In genomic region chr6:122145741-122146240, GRCh38 we compare ENCODE assay signal across 3 cellular contexts.
TF ChIP-seq lines count a peak whose summit lies in the region.

No MANE protein-coding gene starts in this region.

TF ChIP-seq in A549, 52 proteins besides CTCF, POLR2A, EP300 and RAD21:
- TF ChIP-seq PHF8 (IDR thresholded peaks at IDR 0.05; ENCODE audit: borderline replicate concordance, low read depth) (no peak), EHMT2 (IDR thresholded peaks at IDR 0.05; ENCODE audit: low read depth) (no peak), RNF2 (IDR thresholded peaks at IDR 0.05; ENCODE audit: borderline replicate concordance, low read depth) (no peak), TFCP2L1 (CRISPR knock-in tag; IDR thresholded peaks at IDR 0.05) (no peak), MAFK (IDR thresholded peaks at IDR 0.05; ENCODE audit: partially characterized antibody) (peak; percentile 96)
- TF ChIP-seq, protein P1, sequence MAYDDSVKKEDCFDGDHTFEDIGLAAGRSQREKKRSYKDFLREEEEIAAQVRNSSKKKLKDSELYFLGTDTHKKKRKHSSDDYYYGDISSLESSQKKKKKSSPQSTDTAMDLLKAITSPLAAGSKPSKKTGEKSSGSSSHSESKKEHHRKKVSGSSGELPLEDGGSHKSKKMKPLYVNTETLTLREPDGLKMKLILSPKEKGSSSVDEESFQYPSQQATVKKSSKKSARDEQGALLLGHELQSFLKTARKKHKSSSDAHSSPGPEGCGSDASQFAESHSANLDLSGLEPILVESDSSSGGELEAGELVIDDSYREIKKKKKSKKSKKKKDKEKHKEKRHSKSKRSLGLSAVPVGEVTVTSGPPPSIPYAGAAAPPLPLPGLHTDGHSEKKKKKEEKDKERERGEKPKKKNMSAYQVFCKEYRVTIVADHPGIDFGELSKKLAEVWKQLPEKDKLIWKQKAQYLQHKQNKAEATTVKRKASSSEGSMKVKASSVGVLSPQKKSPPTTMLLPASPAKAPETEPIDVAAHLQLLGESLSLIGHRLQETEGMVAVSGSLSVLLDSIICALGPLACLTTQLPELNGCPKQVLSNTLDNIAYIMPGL (CRISPR knock-in tag; IDR thresholded peaks at IDR 0.05; ENCODE audit: borderline replicate concordance): no peak

TF ChIP-seq in HCT116, 20 proteins besides CTCF, POLR2A, EP300 and RAD21:
- TF ChIP-seq ZBTB33 (IDR thresholded peaks at IDR 0.05; ENCODE audit: extremely low read depth, insufficient replicate concordance, low read length) (no peak), SIN3A (IDR thresholded peaks at IDR 0.05; ENCODE audit: low read depth) (no peak), YY1 (IDR thresholded peaks at IDR 0.05; ENCODE audit: extremely low read depth, insufficient replicate concordance, low read depth, low read length) (no peak), JUND (IDR thresholded peaks at IDR 0.05) (no peak), CEBPB (IDR thresholded peaks at IDR 0.05; ENCODE audit: low read depth) (no peak), TCF7L2 (IDR thresholded peaks at IDR 0.05; ENCODE audit: borderline replicate concordance, extremely low read depth, insufficient read depth, insufficient read length) (no peak), POLR2AphosphoS5 (IDR thresholded peaks at IDR 0.05; ENCODE audit: low read depth, low read length) (no peak), FOSL1 (IDR thresholded peaks at IDR 0.05; ENCODE audit: low read depth) (no peak), SP1 (IDR thresholded peaks at IDR 0.05; ENCODE audit: low read depth) (no peak)

TF ChIP-seq in K562, 482 proteins besides CTCF, POLR2A, EP300 and RAD21:
- no peak for TF ChIP-seq SUPT5H (IDR thresholded peaks at IDR 0.05)
- no peak for TF ChIP-seq PTBP1 (IDR thresholded peaks at IDR 0.05; ENCODE audit: low read depth, low read length)
- TF ChIP-seq IRF2 (CRISPR knock-in tag; IDR thresholded peaks at IDR 0.05): no peak
- TF ChIP-seq MAFK (IDR thresholded peaks at IDR 0.05; ENCODE audit: low read length): peak; percentile 98
- TF ChIP-seq MTF1 (CRISPR knock-in tag; IDR thresholded peaks at IDR 0.05; ENCODE audit: borderline replicate concordance): no peak
- TF ChIP-seq MAFF (IDR thresholded peaks at IDR 0.05; ENCODE audit: low read length): peak; percentile 96
- peak; percentile 82 for TF ChIP-seq MAFG (tag; conservative IDR thresholded peaks at IDR 0.05)
- TF ChIP-seq, protein P2, sequence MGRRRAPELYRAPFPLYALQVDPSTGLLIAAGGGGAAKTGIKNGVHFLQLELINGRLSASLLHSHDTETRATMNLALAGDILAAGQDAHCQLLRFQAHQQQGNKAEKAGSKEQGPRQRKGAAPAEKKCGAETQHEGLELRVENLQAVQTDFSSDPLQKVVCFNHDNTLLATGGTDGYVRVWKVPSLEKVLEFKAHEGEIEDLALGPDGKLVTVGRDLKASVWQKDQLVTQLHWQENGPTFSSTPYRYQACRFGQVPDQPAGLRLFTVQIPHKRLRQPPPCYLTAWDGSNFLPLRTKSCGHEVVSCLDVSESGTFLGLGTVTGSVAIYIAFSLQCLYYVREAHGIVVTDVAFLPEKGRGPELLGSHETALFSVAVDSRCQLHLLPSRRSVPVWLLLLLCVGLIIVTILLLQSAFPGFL (CRISPR knock-in tag; IDR thresholded peaks at IDR 0.05): no peak
- peak; percentile 86 for TF ChIP-seq ZNF316 (IDR thresholded peaks at IDR 0.05)
- no peak for TF ChIP-seq PCBP1 (IDR thresholded peaks at IDR 0.05; ENCODE audit: low read depth, low read length, poor library complexity, severe bottlenecking)
- TF ChIP-seq C11orf30 (IDR thresholded peaks at IDR 0.05; ENCODE audit: low read depth): peak; percentile 72
